In genomic region chr16:67719048-67719777, GRCh38 we compare ENCODE assay signal across 1 cellular context.
A peak's percentile ranks its signal among the peaks of the same experiment; 100 is the strongest.
TF ChIP-seq lines count a peak whose summit lies in the region.

TSS of gene GFOD2 (minus strand) at chr16:67719316. CDS start at chr16:67685715, 33,601 bp downstream.

TF ChIP-seq in K562, 482 proteins besides CTCF, POLR2A, EP300 and RAD21 (continued from another document and continues in another):
- TF ChIP-seq CEBPG (CRISPR knock-in tag; IDR thresholded peaks at IDR 0.05) (no peak), CEBPG (tag; conservative IDR thresholded peaks at IDR 0.05 in 1 of 2, IDR thresholded peaks at IDR 0.05 in 1 of 2) (0 out of 4 replicates have a peak, but pooled peaks of 1 of the 2 experiments have one; percentile 29), ZNF740 (CRISPR knock-in tag; IDR thresholded peaks at IDR 0.05) (no peak), ZNF740 (tag; IDR thresholded peaks at IDR 0.05) (no peak), GABPB2 (CRISPR knock-in tag; conservative IDR thresholded peaks at IDR 0.05) (no peak), ZNF778 (CRISPR knock-in tag; IDR thresholded peaks at IDR 0.05) (no peak), ZBTB11 (CRISPR knock-in tag; IDR thresholded peaks at IDR 0.05) (no peak), SOX6 (IDR thresholded peaks at IDR 0.05) (no peak), CCNT2 (IDR thresholded peaks at IDR 0.05; ENCODE audit: borderline replicate concordance, extremely low read depth, insufficient read length, low read depth, low read length) (no peak), ZNF511 (CRISPR knock-in tag; IDR thresholded peaks at IDR 0.05) (peak; percentile 76; the same call in 1 of the 2 replicates), POLR2AphosphoS2 (IDR thresholded peaks at IDR 0.05; ENCODE audit: low read length) (peak; percentile 68; the same call in 1 of the 2 replicates), PRMT5 (CRISPR knock-in tag; IDR thresholded peaks at IDR 0.05) (0 out of 2 replicates have a peak, but pooled peaks have one; percentile 38), ZBTB34 (CRISPR knock-in tag; IDR thresholded peaks at IDR 0.05) (no peak), ZFP36 (IDR thresholded peaks at IDR 0.05; ENCODE audit: low read depth, low read length, partially characterized antibody) (no peak), EGR1 (conservative IDR thresholded peaks at IDR 0.05) (peak; percentile 84), SMAD1 (IDR thresholded peaks at IDR 0.05; ENCODE audit: low read depth, low read length, partially characterized antibody) (peak; percentile 87), PHF20 (IDR thresholded peaks at IDR 0.05; ENCODE audit: partially characterized antibody) (peak; percentile 44), ESRRB (CRISPR knock-in tag; IDR thresholded peaks at IDR 0.05; ENCODE audit: borderline replicate concordance) (no peak), ZNF146 (CRISPR knock-in tag; IDR thresholded peaks at IDR 0.05; ENCODE audit: unreplicated experiment) (no peak), ZNF24 (IDR thresholded peaks at IDR 0.05) (no peak), THAP7 (CRISPR knock-in tag; IDR thresholded peaks at IDR 0.05) (no peak), SAP30 (IDR thresholded peaks at IDR 0.05; ENCODE audit: borderline replicate concordance, insufficient read depth, low read depth, low read length, poor library complexity, severe bottlenecking) (peak; percentile 69), NFIC (IDR thresholded peaks at IDR 0.05) (peak; percentile 58), CHD1 (IDR thresholded peaks at IDR 0.05; ENCODE audit: low read length) (no peak), E2F6 (IDR thresholded peaks at IDR 0.05; ENCODE audit: borderline replicate concordance in 1 of 2, extremely low read depth in 1 of 2, insufficient read depth in 1 of 2, insufficient read length in 1 of 2, low read depth in 1 of 2, low read length in 1 of 2, poor library complexity in 1 of 2, severe bottlenecking in 1 of 2) (peak in 1 of 2 experiments; percentile 72), SUPT5H (IDR thresholded peaks at IDR 0.05) (peak; percentile 95), CBX2 (IDR thresholded peaks at IDR 0.05; ENCODE audit: insufficient read depth, low read length, poor library complexity, severe bottlenecking) (no peak), MAFG (tag; conservative IDR thresholded peaks at IDR 0.05) (no peak), ZNF143 (CRISPR knock-in tag; IDR thresholded peaks at IDR 0.05) (no peak), ZMIZ1 (IDR thresholded peaks at IDR 0.05; ENCODE audit: low read depth in 2 of 2, low read length in 2 of 2) (no peak), CREBBP (IDR thresholded peaks at IDR 0.05; ENCODE audit: low read depth, low read length) (no peak), PHF8 (IDR thresholded peaks at IDR 0.05; ENCODE audit: borderline replicate concordance, low read length) (peak; percentile 96), ZNF707 (CRISPR knock-in tag; conservative IDR thresholded peaks at IDR 0.05) (no peak), MYC (IDR thresholded peaks at IDR 0.05; ENCODE audit: low read depth, low read length) (no peak; the same call in none of the 2 replicates), MYC (CRISPR knock-in tag; IDR thresholded peaks at IDR 0.05; ENCODE audit: borderline replicate concordance, low read depth) (0 out of 2 replicates have a peak, but pooled peaks have one; percentile 30), ZNF280B (CRISPR knock-in tag; IDR thresholded peaks at IDR 0.05) (no peak), ZNF584 (CRISPR knock-in tag; IDR thresholded peaks at IDR 0.05; ENCODE audit: low read depth) (no peak), CLOCK (CRISPR knock-in tag; IDR thresholded peaks at IDR 0.05; ENCODE audit: borderline replicate concordance) (no peak), UBTF (IDR thresholded peaks at IDR 0.05; ENCODE audit: borderline replicate concordance in 1 of 2, low read depth in 2 of 2, low read length in 2 of 2) (no peak), ZNF79 (CRISPR knock-in tag; IDR thresholded peaks at IDR 0.05; ENCODE audit: low read depth) (no peak), MED1 (CRISPR knock-in tag; IDR thresholded peaks at IDR 0.05; ENCODE audit: borderline replicate concordance) (no peak), TRIM28 (IDR thresholded peaks at IDR 0.05) (no peak), MXI1 (IDR thresholded peaks at IDR 0.05; ENCODE audit: low read depth, low read length) (no peak), MYNN (IDR thresholded peaks at IDR 0.05) (0 out of 2 replicates have a peak, but pooled peaks have one; percentile 19), MYNN (CRISPR knock-in tag; IDR thresholded peaks at IDR 0.05) (no peak), ZFX (CRISPR knock-in tag; IDR thresholded peaks at IDR 0.05) (peak; percentile 72), ELF2 (CRISPR knock-in tag; IDR thresholded peaks at IDR 0.05) (peak; percentile 59; the same call in 1 of the 2 replicates), ATF7 (IDR thresholded peaks at IDR 0.05) (peak; percentile 42; the same call in 1 of the 2 replicates), PHTF2 (CRISPR knock-in tag; IDR thresholded peaks at IDR 0.05) (no peak)
